ENCODE assay signal across 20 cellular contexts in the genomic region with DNA sequence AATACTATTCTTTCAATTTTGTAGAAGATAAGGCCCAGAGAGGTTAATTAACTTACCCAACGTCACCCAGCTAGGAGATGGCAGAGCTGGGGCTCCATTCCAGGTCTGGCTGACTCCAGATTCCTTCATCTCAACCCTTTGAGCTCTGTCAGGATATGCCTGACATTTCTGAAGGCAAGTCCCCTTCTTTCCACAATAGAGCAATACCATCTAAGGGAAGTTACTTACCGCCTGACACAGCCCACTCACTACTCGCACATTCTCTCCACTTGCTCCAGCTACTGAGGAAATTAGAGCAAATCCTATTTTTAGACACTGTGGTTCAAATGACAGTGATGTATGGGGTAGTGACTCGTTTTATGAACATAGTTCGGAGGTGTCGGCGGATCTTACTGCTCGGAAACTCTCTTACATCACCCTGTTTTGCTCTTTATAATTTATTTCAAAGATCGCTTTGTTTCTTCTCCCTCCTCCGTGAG. TPM values are rescaled to one million over a fixed set of nuclear protein-coding genes. Genes with fewer than 3 reads are reported as not detected.
"Had no signal": no experiment of that assay in that cellular context is flagged by ENCODE, and none has a peak within 500 bp of the region (broad histone marks: within the 10 kb centered on the region; RNA-seq: fewer than 3 reads in every experiment).

No MANE protein-coding gene starts in this region.

- ATAC-seq: body of pancreas, right cardiac atrium had no signal

- H3K36me3 ChIP-seq: left ventricle myocardium inferior, stomach had no signal

- H3K27ac ChIP-seq: body of pancreas, left ventricle myocardium inferior, skin epidermis, testis, VCaP had no signal

- H3K4me3 ChIP-seq: body of pancreas, left ventricle myocardium inferior, skin epidermis, stomach, testis had no signal

- H3K27me3 ChIP-seq: testis had no signal

- DNase-seq: activated CD4-positive, CD25-positive, alpha-beta regulatory T cell treated with anti-CD3 and anti-CD28 coated beads, Interleukin-2, amount 50 U/mL, for 72 hours; activated naive CD8-positive, alpha-beta T cell treated with anti-CD3 and anti-CD28 coated beads, Interleukin-2, amount 10 ng/mL, durations not matched to agents 7 days and 5 days; body of pancreas; foreskin fibroblast; glutamatergic neuron; left ventricle myocardium inferior; mammary epithelial cell; midbrain; nephron progenitor cell; right cardiac atrium; stomach; T-helper 2 cell; testis had no signal

- H3K9me3 ChIP-seq: body of pancreas, testis had no signal

RNA-seq across cellular contexts. Expression of a gene that starts 2.1 kb away (rescaled TPM):
- total RNA-seq: activated CD8-positive, alpha-beta memory T cell treated with anti-CD3 and anti-CD28 coated beads for 36 hours; activated naive CD8-positive, alpha-beta T cell treated with anti-CD3 and anti-CD28 coated beads, Interleukin-2, amount 10 ng/mL, durations not matched to agents 7 days and 5 days; activated T-helper 1 cell treated with anti-CD3 and anti-CD28 coated beads, Interleukin-12 subunit alpha, Interleukin-12 subunit beta, Interleukin-2, Interleukin-4 antibody, amounts not matched to agents 30 ng/mL and 10 ng/mL and 1 ng/mL, durations not matched to agents 14 hours and 24 hours and 36 hours; dermis microvascular lymphatic vessel endothelial cell; myocyte had no signal
- polyA plus RNA-seq: keratinocyte, mammary epithelial cell had no signal
